In genomic region chr2:171086352-171087290, GRCh38 we compare ENCODE assay signal across 1 cellular context.
TF ChIP-seq lines count a peak whose summit lies in the region.

No MANE protein-coding gene starts in this region.

TF ChIP-seq in HepG2, 621 proteins besides CTCF, POLR2A, EP300 and RAD21 (continued from another document):
- TF ChIP-seq PITX1 (CRISPR knock-in tag; IDR thresholded peaks at IDR 0.05) (no peak), ZNF557 (CRISPR knock-in tag; IDR thresholded peaks at IDR 0.05) (no peak), POLR2G (IDR thresholded peaks at IDR 0.05; ENCODE audit: low read depth, low read length) (no peak), THRA (CRISPR knock-in tag; IDR thresholded peaks at IDR 0.05; ENCODE audit: borderline replicate concordance) (0 out of 2 replicates have a peak, but pooled peaks have one; percentile 8)
